ENCODE assay signal across 15 cellular contexts in genomic region chr3:124818398-124819150, GRCh38.
A peak's percentile ranks its signal among the peaks of the same experiment; 100 is the strongest.
DNase-seq lines count a peak whose midpoint lies in the region; ATAC-seq and TF ChIP-seq lines count a peak whose summit lies in the region.
"Had no signal": no experiment of that assay in that cellular context is flagged by ENCODE, and none has a peak within 500 bp of the region (broad histone marks: within the 10 kb centered on the region; RNA-seq: fewer than 3 reads in every experiment).

No MANE protein-coding gene starts in this region.

- no peaks in the 10 kb centered on the region for H3K27me3 ChIP-seq in thoracic aorta (replicated peaks; ENCODE audit: insufficient read depth)
- H3K27me3 ChIP-seq: upper lobe of right lung had no signal

- H3K4me3 ChIP-seq in choroid plexus epithelial cell (ENCODE audit: low read depth, low read length): no peak overlapping the region
- H3K4me3 ChIP-seq in thoracic aorta: no peak overlapping the region
- H3K4me3 ChIP-seq: upper lobe of right lung had no signal

- DNase-seq in HT-29 (ENCODE audit: low spot score) (peak; percentile 36), choroid plexus epithelial cell (ENCODE audit: low read depth) (peak; percentile 82), iris pigment epithelial cell (ENCODE audit: low read depth) (peak; percentile 89), thoracic aorta (ENCODE audit: low spot score) (no peak), KG1 (lab: John Stamatoyannopoulos, UW) (no peak), SHP77 treated with DMSO at 0.1 percent for 48 hours (lab: John Stamatoyannopoulos, UW) (no peak)
- DNase-seq: activated naive CD8-positive, alpha-beta T cell treated with anti-CD3 and anti-CD28 coated beads for 36 hours; activated T-cell treated with anti-CD3 and anti-CD28 coated beads, Interleukin-2, amount 50 U/mL, for 4 hours; hippocampal formation; NCI-H1105 treated with DMSO at 0.1 percent for 48 hours; NCI-H345; stimulated activated CD4-positive, alpha-beta T cell treated with anti-CD3 and anti-CD28 coated beads, Interleukin-4, amount 100 ng/mL, for 4 hours; upper lobe of right lung had no signal

- H3K4me1 ChIP-seq in thoracic aorta (ENCODE audit: control insufficient read depth in 1 of 2, low read depth in 2 of 2): peaks cover 14 to 43% of the 10 kb centered on the region in 2 donors

- TF ChIP-seq CTCF in choroid plexus epithelial cell (conservative IDR thresholded peaks at IDR 0.05; ENCODE audit: low read depth, low read length): no peak
- TF ChIP-seq CTCF in thoracic aorta (IDR thresholded peaks at IDR 0.05): no peak

- H3K27ac ChIP-seq in thoracic aorta: peak overlapping the region; percentile 42 to 52
- H3K27ac ChIP-seq: upper lobe of right lung had no signal

- H3K9me3 ChIP-seq in thoracic aorta: no peaks in the 10 kb centered on the region
- H3K9me3 ChIP-seq: upper lobe of right lung had no signal

- no peak for ATAC-seq in thoracic aorta (ENCODE audit: insufficient number of reproducible peaks, low FRiP score, low read depth)
- ATAC-seq in GM21515 (IDR thresholded peaks at IDR 0.05; ENCODE audit: unreplicated experiment): no peak
- ATAC-seq: activated T-cell treated with anti-CD3 and anti-CD28 coated beads, Interleukin-2, amount 50 U/mL, for 4 hours; HCT116; upper lobe of right lung had no signal

- peaks cover 36% of the 10 kb centered on the region for H3K36me3 ChIP-seq in thoracic aorta
- H3K36me3 ChIP-seq: upper lobe of right lung had no signal

Comparison
In these comparisons a context has a peak if more than half of its experiments do, and no peak if none do; other contexts are left out.
1. DNase-seq: peak in HT-29 (single experiment), choroid plexus epithelial cell (single experiment) and iris pigment epithelial cell (single experiment); none in thoracic aorta (single experiment), KG1 (single experiment) and SHP77 treated with DMSO at 0.1 percent for 48 hours (single experiment).